Comparison of ENCODE assay signal across 29 cellular contexts in the genomic region with DNA sequence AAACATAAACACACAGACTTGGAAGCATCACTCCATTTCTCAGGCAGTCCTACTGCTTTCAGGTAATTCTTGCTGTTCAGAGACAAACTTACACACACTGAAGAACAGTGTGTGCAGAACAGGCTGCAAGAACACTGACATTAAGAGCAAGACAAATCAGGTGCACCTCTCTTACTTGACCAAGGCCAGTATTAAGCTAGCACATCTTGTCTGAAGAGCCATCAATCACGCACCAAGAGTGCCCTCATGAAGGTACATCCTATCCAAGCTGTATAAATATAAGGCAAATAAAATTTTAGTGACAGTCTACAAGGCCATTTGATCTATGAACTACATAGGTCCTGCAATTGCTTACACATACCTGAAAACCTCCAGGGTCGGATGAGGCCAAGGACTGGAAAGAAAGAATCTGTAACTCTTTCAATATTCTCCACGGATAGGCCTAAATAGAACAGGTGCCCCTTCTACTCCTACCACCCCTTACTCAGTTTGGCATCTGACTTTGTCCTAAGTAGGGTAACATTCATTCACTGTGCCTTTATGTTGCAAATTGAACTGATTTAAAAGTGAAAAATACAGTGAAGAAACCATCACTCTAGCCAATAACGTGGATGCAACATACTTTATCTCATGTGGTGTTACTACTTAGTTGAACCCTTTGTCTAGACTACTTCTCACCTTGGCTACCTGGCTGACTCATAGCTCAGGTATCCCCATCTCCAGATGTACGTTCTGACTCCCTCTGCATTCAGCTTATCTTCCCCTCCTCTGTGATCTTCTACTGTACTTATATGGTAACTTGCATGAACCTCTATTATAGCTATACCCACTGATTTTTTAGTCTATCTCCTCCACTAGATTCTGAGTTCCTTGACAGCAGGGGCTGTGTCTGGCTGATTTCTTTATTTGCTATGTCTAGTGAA.
DNase-seq lines count a peak whose midpoint lies in the region; ATAC-seq and TF ChIP-seq lines count a peak whose summit lies in the region.
"Had no signal": no experiment of that assay in that cellular context is flagged by ENCODE, and none has a peak within 500 bp of the region (broad histone marks: within the 10 kb centered on the region; RNA-seq: fewer than 3 reads in every experiment).

No MANE protein-coding gene starts in this region.

- H3K9me3 ChIP-seq in Caco-2 (no peaks in the 10 kb centered on the region; the same call in 1 of the 2 replicates), HUES48 (ENCODE audit: control insufficient read depth, insufficient read depth, low read length) (no peaks in the 10 kb centered on the region), mammary epithelial cell (replicated peaks; ENCODE audit: insufficient read depth, low read length) (no peaks in the 10 kb centered on the region), iPS-15b (ENCODE audit: control insufficient read depth, insufficient read depth, low read length) (no peaks in the 10 kb centered on the region)
- H3K9me3 ChIP-seq: gastroesophageal sphincter, thyroid gland had no signal

- H3K27me3 Mint-ChIP-seq in Caco-2 (ENCODE audit: insufficient read depth, unreplicated experiment), result no peaks in the 10 kb centered on the region
- H3K27me3 Mint-ChIP-seq: activated CD4-positive, alpha-beta memory T cell treated with anti-CD3 and anti-CD28 coated beads for 36 hours; IgD-negative memory B cell had no signal

- DNase-seq in Caco-2 (peak; percentile 43 to 54), mammary epithelial cell (peak; percentile 65), GM19240 (ENCODE audit: insufficient read length, low spot score) (no peak), NCI-H82 (lab: John Stamatoyannopoulos, UW) (no peak)
- DNase-seq: activated B cell treated with CpG ODN at 0.5 μM for 24 hours; activated CD4-positive, alpha-beta memory T cell treated with anti-CD3 and anti-CD28 coated beads for 36 hours; activated naive CD4-positive, alpha-beta T cell; amniotic stem cell; C1 segment of cervical spinal cord; central memory CD4-positive, alpha-beta T cell; dorsolateral prefrontal cortex; GF-D8; HFFc6; MM.1S; NCI-H748 treated with DMSO at 0.1 percent for 48 hours; nucleus accumbens; small intestine; stimulated activated CD4-positive, alpha-beta T cell treated with anti-CD3 and anti-CD28 coated beads, Interleukin-2, amount 100 ng/mL, for 48 hours; stimulated activated naive CD8-positive, alpha-beta T cell treated with anti-CD3 and anti-CD28 coated beads, Interleukin-15, Interleukin-2, amounts not matched to agents 100 U/mL and 50 U/mL, for 24 hours; thyroid gland had no signal

- dilution Hi-C loops in mammary epithelial cell (cut with HindIII; ENCODE audit: low sequenced_read_pairs), result no loop called here

- ATAC-seq in GM19397 (IDR thresholded peaks at IDR 0.05; ENCODE audit: unreplicated experiment) (no peak), GM21576 (IDR thresholded peaks at IDR 0.05; ENCODE audit: unreplicated experiment) (no peak)
- ATAC-seq: gastroesophageal sphincter; stimulated activated naive CD8-positive, alpha-beta T cell treated with anti-CD3 and anti-CD28 coated beads, Interleukin-15, Interleukin-2, amounts not matched to agents 100 U/mL and 50 U/mL, for 24 hours had no signal

- H3K79me2 ChIP-seq in mammary epithelial cell (ENCODE audit: insufficient read depth, low read length), result no peaks in the 10 kb centered on the region

- H3K27ac ChIP-seq in HUES48 (ENCODE audit: low read depth, low read length) (peak overlapping the region; percentile 94), mammary epithelial cell (ENCODE audit: insufficient read depth, low read depth, low read length) (no peak overlapping the region)
- H3K27ac ChIP-seq: gastroesophageal sphincter, PC-9, SK-N-MC, thyroid gland had no signal

- H3K4me3 ChIP-seq in Caco-2 (ENCODE audit: low read depth, low read length) (no peak overlapping the region), HUES48 (ENCODE audit: low read depth, low read length) (peak overlapping the region; percentile 85), mammary epithelial cell (replicated peaks in 1 of 3; ENCODE audit: insufficient read depth in 1 of 3, low read depth in 2 of 3, low read length in 3 of 3) (no peak overlapping the region), iPS-15b (ENCODE audit: low read depth, low read length) (peak overlapping the region; percentile 81)
- H3K4me3 ChIP-seq: dorsolateral prefrontal cortex, gastroesophageal sphincter, PC-9, SK-N-MC, thyroid gland had no signal

- no peaks in the 10 kb centered on the region for H4K20me1 ChIP-seq in mammary epithelial cell (ENCODE audit: insufficient read depth, low read length)

- H3K27me3 ChIP-seq in Caco-2 (replicated peaks; ENCODE audit: control insufficient read depth, insufficient read depth, low read length) (no peaks in the 10 kb centered on the region), HUES48 (ENCODE audit: control insufficient read depth, insufficient read depth, low read length) (no peaks in the 10 kb centered on the region), mammary epithelial cell (ENCODE audit: insufficient read depth, low read length) (no peaks in the 10 kb centered on the region), iPS-15b (ENCODE audit: control insufficient read depth, insufficient read depth, low read length) (no peaks in the 10 kb centered on the region)
- H3K27me3 ChIP-seq: dorsolateral prefrontal cortex, gastroesophageal sphincter, thyroid gland had no signal

- WGBS in mammary epithelial cell (ENCODE audit: low coverage, missing lambda C conversion rate), result 57% methylated on average over 5 of the region's 5 CpGs

- TF ChIP-seq CTCF in Caco-2 (IDR thresholded peaks at IDR 0.05; ENCODE audit: insufficient read depth in 1 of 2, low read depth in 1 of 2, low read length in 1 of 2, severe bottlenecking in 1 of 2, unreplicated experiment in 1 of 2) (no peak), mammary epithelial cell (conservative IDR thresholded peaks at IDR 0.05 in 1 of 2, IDR thresholded peaks at IDR 0.05 in 1 of 2; ENCODE audit: extremely low read depth in 1 of 2, insufficient read depth in 1 of 2, low read depth in 1 of 2, low read length in 2 of 2) (no peak)

- H3K9ac ChIP-seq in HUES48 (ENCODE audit: low read depth, low read length) (peak overlapping the region; percentile 89), mammary epithelial cell (ENCODE audit: insufficient read depth, low read length) (no peak overlapping the region), iPS-15b (ENCODE audit: low read depth, low read length) (peak overlapping the region; percentile 83)

- H3K4me1 ChIP-seq in Caco-2 (peaks cover 18% of the 10 kb centered on the region; the same call in 1 of the 2 replicates), HUES48 (ENCODE audit: control insufficient read depth, insufficient read depth, low read length) (peaks cover 27% of the 10 kb centered on the region), mammary epithelial cell (ENCODE audit: insufficient read depth, low read length) (peaks cover 15% of the 10 kb centered on the region), iPS-15b (ENCODE audit: control insufficient read depth, insufficient read depth, low read length) (peaks cover 4% of the 10 kb centered on the region)
- H3K4me1 ChIP-seq: gastroesophageal sphincter, thyroid gland had no signal

- BruUV-seq in Caco-2 (replicated peaks; lab: Mats Ljungman, UMichigan) (no TSS peak), mammary epithelial cell (replicated peaks; lab: Mats Ljungman, UMichigan) (no TSS peak)

- H3K4me1 Mint-ChIP-seq in Caco-2 (ENCODE audit: low read depth, unreplicated experiment), result peaks cover 14% of the 10 kb centered on the region
- H3K4me1 Mint-ChIP-seq: activated B cell treated with CpG ODN at 0.5 μM for 24 hours, IgD-negative memory B cell had no signal

- no peak overlapping the region for H3K27ac Mint-ChIP-seq in Caco-2 (ENCODE audit: unreplicated experiment)
- H3K27ac Mint-ChIP-seq: activated B cell treated with CpG ODN at 0.5 μM for 24 hours; activated CD4-positive, alpha-beta memory T cell treated with anti-CD3 and anti-CD28 coated beads for 36 hours; HFFc6; T-helper 2 cell treated with Interferon-gamma antibody and Interleukin-4, amounts not matched to agents 5 μg/mL and 100 μg/mL, for 36 hours had no signal

- in situ Hi-C loops in mammary epithelial cell (cut with MboI; ENCODE audit: low sequenced_read_pairs in 2 of 2), result no loop called here

- no peaks in the 10 kb centered on the region for H3K36me3 ChIP-seq in Caco-2 (ENCODE audit: control insufficient read depth, insufficient read depth, low read length)
- peaks cover 26% of the 10 kb centered on the region for H3K36me3 ChIP-seq in HUES48 (ENCODE audit: control insufficient read depth, insufficient read depth, low read length)
- H3K36me3 ChIP-seq in mammary epithelial cell (ENCODE audit: insufficient read depth, low read length), result no peaks in the 10 kb centered on the region
- H3K36me3 ChIP-seq in iPS-15b (ENCODE audit: control insufficient read depth, insufficient read depth, low read length), result no peaks in the 10 kb centered on the region
- H3K36me3 ChIP-seq: gastroesophageal sphincter, thyroid gland had no signal

- POLR2A ChIA-PET in Caco-2 (lab: Charles Lee), result no interaction called here

- CTCF ChIA-PET in Caco-2 (lab: Charles Lee) (interaction anchor here (0.7 to 1.2 kb wide), 2 partner anchors 14 to 376 kb away, joined by 3 read pairs; no protein-coding TSS in a partner anchor), mammary epithelial cell (lab: Charles Lee; ENCODE audit: low non-redundant PET) (no interaction called here)

- no peak overlapping the region for H3K4me3 Mint-ChIP-seq in Caco-2 (ENCODE audit: unreplicated experiment)
- H3K4me3 Mint-ChIP-seq: activated B cell treated with CpG ODN at 0.5 μM for 24 hours; activated CD4-positive, alpha-beta memory T cell treated with anti-CD3 and anti-CD28 coated beads for 36 hours; HFFc6; IgD-negative memory B cell; T-helper 2 cell treated with Interferon-gamma antibody and Interleukin-4, amounts not matched to agents 5 μg/mL and 100 μg/mL, for 36 hours had no signal

- peak overlapping the region; percentile 22 for H3K4me2 ChIP-seq in mammary epithelial cell (ENCODE audit: insufficient read depth, low read depth, low read length)
- H3K4me2 ChIP-seq: PC-9 had no signal

- no peak overlapping the region for H2AFZ ChIP-seq in mammary epithelial cell (ENCODE audit: low read depth, low read length)
- H2AFZ ChIP-seq: PC-9 had no signal

- no peaks in the 10 kb centered on the region for H3K36me3 Mint-ChIP-seq in Caco-2 (ENCODE audit: insufficient read depth, unreplicated experiment)
- H3K36me3 Mint-ChIP-seq: activated CD4-positive, alpha-beta memory T cell treated with anti-CD3 and anti-CD28 coated beads for 36 hours had no signal

- peaks cover 26% of the 10 kb centered on the region for H3K9me3 Mint-ChIP-seq in Caco-2 (ENCODE audit: unreplicated experiment)
- H3K9me3 Mint-ChIP-seq: activated B cell treated with CpG ODN at 0.5 μM for 24 hours; activated CD4-positive, alpha-beta memory T cell treated with anti-CD3 and anti-CD28 coated beads for 36 hours; HFFc6; T-helper 2 cell treated with Interferon-gamma antibody and Interleukin-4, amounts not matched to agents 5 μg/mL and 100 μg/mL, for 36 hours had no signal

- intact Hi-C loops in Caco-2 (cut with micrococcal nuclease; ENCODE audit: unreplicated experiment) (loop anchor here (2.0 to 5.0 kb wide), 3 partner anchors 19 to 145 kb away; no protein-coding TSS in a partner anchor), mammary epithelial cell (cut with micrococcal nuclease) (loop anchor here (5.0 kb wide), 1 partner anchor 255 kb away; the partner anchor contains the start of genes KIAA0825 and SLF1)

Comparison
In these comparisons a context has a peak if more than half of its experiments do, and no peak if none do; other contexts are left out.
1. DNase-seq: peak in Caco-2 (2 of 2) and mammary epithelial cell (single experiment); none in GM19240 (single experiment) and NCI-H82 (single experiment).
2. H3K4me3 ChIP-seq: peak in HUES48 (single experiment) and iPS-15b (single experiment); none in Caco-2 (single experiment) and mammary epithelial cell (0 of 3).